ENCODE assay signal across 15 cellular contexts in the genomic region with DNA sequence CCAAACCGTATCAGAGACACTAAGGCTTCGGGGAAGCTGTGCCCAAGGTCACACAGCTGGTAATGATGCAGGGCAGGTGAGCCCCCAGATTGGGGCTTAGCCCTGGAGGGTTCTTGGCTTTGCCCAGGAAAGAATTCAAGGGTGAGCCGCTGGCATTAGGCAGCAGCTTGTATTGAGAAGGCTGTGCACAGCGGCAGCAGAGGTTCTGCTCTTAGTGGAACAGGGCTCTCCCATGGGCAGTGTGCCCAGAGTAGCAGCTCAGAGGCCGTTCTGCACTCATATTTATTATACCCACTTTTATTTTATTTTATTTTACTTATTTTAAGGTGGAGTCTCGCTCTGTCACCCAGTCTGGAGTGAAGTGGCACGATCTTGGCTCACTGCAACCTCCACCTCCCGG.
"Had no signal": no experiment of that assay in that cellular context is flagged by ENCODE, and none has a peak within 500 bp of the region (broad histone marks: within the 10 kb centered on the region; RNA-seq: fewer than 3 reads in every experiment).

No MANE protein-coding gene starts in this region.

- DNase-seq: effector CD4-positive, alpha-beta T cell; gastrocnemius medialis; islet precursor cell; mammary epithelial cell; naive thymus-derived CD4-positive, alpha-beta T cell; nephron progenitor cell; retina; stimulated activated naive CD4-positive, alpha-beta T cell; stomach; substantia nigra; trophoblast cell had no signal

- H3K9me3 ChIP-seq: gastrocnemius medialis, psoas muscle, stomach had no signal

- H3K36me3 ChIP-seq: gastrocnemius medialis, stomach had no signal

- H3K27ac ChIP-seq: coronary artery, gastrocnemius medialis, parathyroid adenoma, psoas muscle, stomach had no signal

- H3K27ac Mint-ChIP-seq: nephron progenitor cell had no signal

- H3K4me3 ChIP-seq: coronary artery, gastrocnemius medialis, psoas muscle, stomach had no signal

- ATAC-seq: gastrocnemius medialis; naive thymus-derived CD4-positive, alpha-beta T cell; psoas muscle; sciatic nerve had no signal

- H3K9ac ChIP-seq: parathyroid adenoma had no signal

- H3K4me3 Mint-ChIP-seq: naive thymus-derived CD4-positive, alpha-beta T cell; nephron progenitor cell had no signal

- H3K9me3 Mint-ChIP-seq: naive thymus-derived CD4-positive, alpha-beta T cell had no signal
